In the genomic region with DNA sequence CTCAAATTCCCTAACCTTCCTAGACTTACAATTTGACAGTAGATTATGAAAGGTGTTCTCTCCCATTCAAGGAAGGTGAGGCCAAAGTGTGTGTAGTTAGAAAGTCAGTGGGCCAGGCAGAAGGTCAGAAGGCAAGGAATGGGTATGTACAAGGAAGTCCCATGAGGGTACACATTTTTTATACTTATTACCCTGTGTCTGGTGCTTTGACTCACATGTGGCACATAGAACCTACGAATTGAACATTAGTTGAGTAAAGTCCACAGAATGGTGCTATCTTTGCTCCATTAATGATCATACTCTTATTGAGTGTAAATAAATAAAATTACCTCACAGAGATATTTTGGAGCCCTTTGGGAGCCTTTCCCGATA, we compare ENCODE assay signal across 19 cellular contexts. TPM values are rescaled to one million over a fixed set of nuclear protein-coding genes. Genes with fewer than 3 reads are reported as not detected.
DNase-seq lines count a peak whose midpoint lies in the region; ATAC-seq and TF ChIP-seq lines count a peak whose summit lies in the region.
"Had no signal": no experiment of that assay in that cellular context is flagged by ENCODE, and none has a peak within 500 bp of the region (broad histone marks: within the 10 kb centered on the region; RNA-seq: fewer than 3 reads in every experiment).

No MANE protein-coding gene starts in this region.

- H3K27me3 Mint-ChIP-seq in T-helper 2 cell treated with Interferon-gamma antibody and Interleukin-4, amounts not matched to agents 5 μg/mL and 100 μg/mL, for 36 hours (ENCODE audit: low read depth), result no peaks in the 10 kb centered on the region
- no peaks in the 10 kb centered on the region for H3K27me3 Mint-ChIP-seq in type B pancreatic cell

- intact Hi-C loops in ovary (cut with DNase I), result no loop called here

- TF ChIP-seq POLR2A in gastroesophageal sphincter (IDR thresholded peaks at IDR 0.05), result no peak
- no peak for TF ChIP-seq POLR2A in ovary (IDR thresholded peaks at IDR 0.05)

- H3K27ac Mint-ChIP-seq in T-helper 2 cell treated with Interferon-gamma antibody and Interleukin-4, amounts not matched to agents 5 μg/mL and 100 μg/mL, for 36 hours, result no peak overlapping the region
- peak overlapping the region; percentile 48 for H3K27ac Mint-ChIP-seq in type B pancreatic cell

- H3K9me2 ChIP-seq in hepatocyte (replicated peaks; ENCODE audit: insufficient read depth), result no peaks in the 10 kb centered on the region

- H3K9ac ChIP-seq in mucosa of rectum (ENCODE audit: low read depth in 1 of 2, low read length in 2 of 2), result no peak overlapping the region
- H3K9ac ChIP-seq: BLaER1 treated with 17β-estradiol and CSF1 and Interleukin-3, amounts not matched to agents 10 nM and 100 nM had no signal

- peak overlapping the region; percentile 2 for H3K4me3 Mint-ChIP-seq in T-helper 2 cell treated with Interferon-gamma antibody and Interleukin-4, amounts not matched to agents 5 μg/mL and 100 μg/mL, for 36 hours
- H3K4me3 Mint-ChIP-seq in type B pancreatic cell, result no peak overlapping the region

- no peak overlapping the region for H3K4me3 ChIP-seq in hepatocyte
- H3K4me3 ChIP-seq in mucosa of rectum (ENCODE audit: low read length in 2 of 2), result no peak overlapping the region
- H3K4me3 ChIP-seq in gastroesophageal sphincter, result no peak overlapping the region
- H3K4me3 ChIP-seq in ovary, result no peak overlapping the region
- H3K4me3 ChIP-seq: BLaER1 treated with 17β-estradiol and CSF1 and Interleukin-3, amounts not matched to agents 10 nM and 100 nM had no signal

- H3K4me1 Mint-ChIP-seq in T-helper 2 cell treated with Interferon-gamma antibody and Interleukin-4, amounts not matched to agents 5 μg/mL and 100 μg/mL, for 36 hours (ENCODE audit: low read depth), result peaks cover 25% of the 10 kb centered on the region
- H3K4me1 Mint-ChIP-seq in type B pancreatic cell (ENCODE audit: unreplicated experiment), result peaks cover 28% of the 10 kb centered on the region

- H3K27me3 ChIP-seq in hepatocyte (no peaks in the 10 kb centered on the region), mucosa of rectum (ENCODE audit: control insufficient read depth in 2 of 2, insufficient read depth in 2 of 2, low read length in 2 of 2) (no peaks in the 10 kb centered on the region), gastroesophageal sphincter (no peaks in the 10 kb centered on the region), ovary (no peaks in the 10 kb centered on the region)
- H3K27me3 ChIP-seq: BLaER1 treated with 17β-estradiol and CSF1 and Interleukin-3, amounts not matched to agents 10 nM and 100 nM had no signal

- peak overlapping the region; percentile 41 for H3K4me2 ChIP-seq in hepatocyte

- DNase-seq in T-helper 2 cell treated with Interferon-gamma antibody and Interleukin-4, amounts not matched to agents 5 μg/mL and 100 μg/mL, for 36 hours (ENCODE audit: low spot score), result no peak
- no peak for DNase-seq in T-helper 2 cell
- DNase-seq in hepatocyte (ENCODE audit: low spot score), result no peak
- no peak for DNase-seq in type B pancreatic cell (ENCODE audit: extremely low spot score, unreplicated experiment)
- DNase-seq in ovary, result no peak
- DNase-seq: DND-41, GDM1, HCEC 1CT, IMR-90, Kasumi-1, NCI-H187 treated with DMSO at 0.1 percent for 48 hours, NCI-H2171, NCI-H82 had no signal

- WGBS in hepatocyte (ENCODE audit: low lambda C conversion rate, missing lambda C conversion rate), result 84% methylated on average over 2 of the region's 2 CpGs
- 92 to 100% methylated on average over 2 of the region's 2 CpGs for WGBS in gastroesophageal sphincter (ENCODE audit: low coverage in 1 of 2), 2 donors
- 90 to 95% (median 91%) methylated on average over 2 of the region's 2 CpGs for WGBS in ovary, 3 donors

- TF ChIP-seq EP300 in gastroesophageal sphincter (IDR thresholded peaks at IDR 0.05) (no peak), ovary (IDR thresholded peaks at IDR 0.05) (no peak)

- H3K36me3 Mint-ChIP-seq in T-helper 2 cell treated with Interferon-gamma antibody and Interleukin-4, amounts not matched to agents 5 μg/mL and 100 μg/mL, for 36 hours (ENCODE audit: low read depth), result peaks cover 43% of the 10 kb centered on the region
- peaks cover 5% of the 10 kb centered on the region for H3K36me3 Mint-ChIP-seq in type B pancreatic cell

- H2AFZ ChIP-seq in hepatocyte, result no peak overlapping the region

- H3K9me3 ChIP-seq in hepatocyte (ENCODE audit: low read depth) (no peaks in the 10 kb centered on the region), mucosa of rectum (ENCODE audit: control insufficient read depth in 2 of 2, low read length in 2 of 2) (no peaks in the 10 kb centered on the region), gastroesophageal sphincter (no peaks in the 10 kb centered on the region), ovary (no peaks in the 10 kb centered on the region)

- peak overlapping the region; percentile 82 for H3K27ac ChIP-seq in hepatocyte
- H3K27ac ChIP-seq in mucosa of rectum (ENCODE audit: low read depth in 2 of 2, low read length in 2 of 2), result peak overlapping the region; percentile 15 to 63
- H3K27ac ChIP-seq in gastroesophageal sphincter, result no peak overlapping the region
- no peak overlapping the region for H3K27ac ChIP-seq in ovary
- H3K27ac ChIP-seq: 22Rv1; BLaER1 treated with 17β-estradiol and CSF1 and Interleukin-3, amounts not matched to agents 10 nM and 100 nM had no signal

- peaks cover 11% of the 10 kb centered on the region for H3K79me2 ChIP-seq in hepatocyte

- no peaks in the 10 kb centered on the region for H3K9me3 Mint-ChIP-seq in T-helper 2 cell treated with Interferon-gamma antibody and Interleukin-4, amounts not matched to agents 5 μg/mL and 100 μg/mL, for 36 hours
- peaks cover 6% of the 10 kb centered on the region for H3K9me3 Mint-ChIP-seq in type B pancreatic cell

- H3K4me1 ChIP-seq in hepatocyte (ENCODE audit: insufficient read depth) (peaks cover 19% of the 10 kb centered on the region), mucosa of rectum (ENCODE audit: control insufficient read depth in 2 of 2, insufficient read depth in 2 of 2, low read length in 2 of 2) (peaks cover 18 to 31% of the 10 kb centered on the region in 2 donors), gastroesophageal sphincter (no peaks in the 10 kb centered on the region), ovary (ENCODE audit: insufficient read depth) (no peaks in the 10 kb centered on the region)

- no peaks in the 10 kb centered on the region for H4K20me1 ChIP-seq in hepatocyte (ENCODE audit: insufficient read depth, poor library complexity, severe bottlenecking)

- no peak for ATAC-seq in gastroesophageal sphincter
- ATAC-seq in GM21381 (IDR thresholded peaks at IDR 0.05; ENCODE audit: unreplicated experiment), result no peak
- ATAC-seq: Right ventricle myocardium inferior had no signal

- TF ChIP-seq CTCF in hepatocyte (IDR thresholded peaks at IDR 0.05; ENCODE audit: poor library complexity) (no peak), type B pancreatic cell (conservative IDR thresholded peaks at IDR 0.05) (no peak), gastroesophageal sphincter (IDR thresholded peaks at IDR 0.05) (no peak), ovary (IDR thresholded peaks at IDR 0.05) (no peak)

- no peaks in the 10 kb centered on the region for H3K36me3 ChIP-seq in hepatocyte (replicated peaks; ENCODE audit: insufficient read depth, low read depth)
- no peaks in the 10 kb centered on the region for H3K36me3 ChIP-seq in mucosa of rectum (ENCODE audit: control insufficient read depth in 2 of 2, insufficient read depth in 2 of 2, low read length in 2 of 2)
- no peaks in the 10 kb centered on the region for H3K36me3 ChIP-seq in gastroesophageal sphincter
- no peaks in the 10 kb centered on the region for H3K36me3 ChIP-seq in ovary

RNA-seq across cellular contexts. Expression of gene IQGAP2, which starts 55.4 kb away (rescaled TPM):
- total RNA-seq in hepatocyte (60.3 and 78.9 TPM in 2 replicates), type B pancreatic cell (ENCODE audit: low replicate concordance) (20.2 and 24.7 TPM in 2 replicates), gastroesophageal sphincter (10 to 100 TPM; 15.7 to 34.4 (median 25.8) TPM), ovary (10 to 100 TPM in 6 of 7 donors, 1 to 10 TPM in 1; 9.3 to 27.6 (median 16.3) TPM)
- polyA plus RNA-seq in hepatocyte (34.5 and 37.2 TPM in 2 replicates), ovary (10 to 100 TPM in 1 of 2 donors, 1 to 10 TPM in 1; 8.6 to 13.9 TPM)

Comparison
In these comparisons a context has a peak if more than half of its experiments do, and no peak if none do; other contexts are left out.
1. H3K27ac ChIP-seq: peak in hepatocyte (single experiment) and mucosa of rectum (2 of 2); none in gastroesophageal sphincter (0 of 4) and ovary (0 of 2).